13 cellular contexts compared by ENCODE assay signal in the genomic region with DNA sequence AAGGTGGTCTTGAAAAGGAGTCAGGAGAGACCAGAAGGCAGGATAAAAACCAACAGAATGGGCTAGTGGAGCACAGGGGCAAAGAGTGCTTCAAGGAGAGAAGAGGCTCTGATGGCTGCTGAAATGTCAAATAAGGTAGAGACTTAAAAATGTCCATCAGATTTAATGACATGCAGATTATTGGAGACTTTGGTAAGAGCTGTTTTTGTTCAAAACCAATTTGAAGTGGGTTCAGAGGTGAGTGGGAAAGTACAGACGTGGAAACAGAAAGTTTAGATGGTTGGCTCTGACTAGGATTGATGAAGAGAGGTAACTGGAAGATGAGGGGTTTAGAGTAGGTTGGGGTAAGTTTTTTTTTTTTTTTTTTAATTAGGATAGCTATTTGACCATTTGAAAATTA. TPM values are rescaled to one million over a fixed set of nuclear protein-coding genes. Genes with fewer than 3 reads are reported as not detected.
A peak's percentile ranks its signal among the peaks of the same experiment; 100 is the strongest.
DNase-seq lines count a peak whose midpoint lies in the region; ATAC-seq and TF ChIP-seq lines count a peak whose summit lies in the region.
"Had no signal": no experiment of that assay in that cellular context is flagged by ENCODE, and none has a peak within 500 bp of the region (broad histone marks: within the 10 kb centered on the region; RNA-seq: fewer than 3 reads in every experiment).

No MANE protein-coding gene starts in this region.

- H3K9ac ChIP-seq in Karpas-422 (ENCODE audit: low read length): no peak overlapping the region

- peaks cover 23% of the 10 kb centered on the region for H3K79me2 ChIP-seq in Karpas-422 (ENCODE audit: low read length)

- CTCF ChIA-PET in activated CD8-positive, alpha-beta memory T cell treated with anti-CD3 and anti-CD28 coated beads, Interleukin-2, amount 10 ng/mL, durations not matched to agents 7 days and 5 days (lab: Charles Lee): interaction anchor here (1.2 to 1.7 kb wide), 2 partner anchors 11 to 14 kb away, joined by 4 to 5 read pairs; a partner anchor contains a TSS

- no peaks in the 10 kb centered on the region for H3K9me3 Mint-ChIP-seq in activated CD8-positive, alpha-beta memory T cell treated with anti-CD3 and anti-CD28 coated beads, Interleukin-2, amount 10 ng/mL, durations not matched to agents 7 days and 5 days (ENCODE audit: low read depth)
- H3K9me3 Mint-ChIP-seq in stimulated activated naive B cell treated with anti-CD40 and anti-IgM and Interleukin-4, amounts not matched to agents 10 μg/mL and 1 μg/mL and 100 μg/mL, for 72 hours: no peaks in the 10 kb centered on the region
- H3K9me3 Mint-ChIP-seq: brain had no signal

- peak overlapping the region; percentile 80 for H3K27ac ChIP-seq in Karpas-422 (ENCODE audit: low read length)
- peak overlapping the region in 2 of 59 donors; percentile 5 to 14 for H3K27ac ChIP-seq in dorsolateral prefrontal cortex
- H3K27ac ChIP-seq: A549, lower lobe of right lung had no signal

- H3K4me3 Mint-ChIP-seq in activated CD8-positive, alpha-beta memory T cell treated with anti-CD3 and anti-CD28 coated beads, Interleukin-2, amount 10 ng/mL, durations not matched to agents 7 days and 5 days: peak overlapping the region; percentile 22
- H3K4me3 Mint-ChIP-seq in stimulated activated naive B cell treated with anti-CD40 and anti-IgM and Interleukin-4, amounts not matched to agents 10 μg/mL and 1 μg/mL and 100 μg/mL, for 72 hours: no peak overlapping the region
- H3K4me3 Mint-ChIP-seq: brain had no signal

- H3K27me3 Mint-ChIP-seq in activated CD8-positive, alpha-beta memory T cell treated with anti-CD3 and anti-CD28 coated beads, Interleukin-2, amount 10 ng/mL, durations not matched to agents 7 days and 5 days: no peaks in the 10 kb centered on the region
- no peaks in the 10 kb centered on the region for H3K27me3 Mint-ChIP-seq in stimulated activated naive B cell treated with anti-CD40 and anti-IgM and Interleukin-4, amounts not matched to agents 10 μg/mL and 1 μg/mL and 100 μg/mL, for 72 hours
- H3K27me3 Mint-ChIP-seq: brain had no signal

- ATAC-seq in activated CD8-positive, alpha-beta memory T cell treated with anti-CD3 and anti-CD28 coated beads, Interleukin-2, amount 10 ng/mL, durations not matched to agents 7 days and 5 days: peak; percentile 21
- peak; percentile 0 for ATAC-seq in HG02759 (IDR thresholded peaks at IDR 0.05; ENCODE audit: unreplicated experiment)
- no peak for ATAC-seq in stimulated activated naive B cell treated with anti-CD40 and anti-IgM and Interleukin-4, amounts not matched to agents 10 μg/mL and 1 μg/mL and 100 μg/mL, for 72 hours (replicated peaks)
- ATAC-seq: A549 had no signal

- H3K4me2 ChIP-seq in Karpas-422 (ENCODE audit: low read depth, low read length, poor library complexity, severe bottlenecking): no peak overlapping the region
- H3K4me2 ChIP-seq: A549 had no signal

- H3K9me3 ChIP-seq in Karpas-422 (ENCODE audit: low read length): no peaks in the 10 kb centered on the region
- H3K9me3 ChIP-seq: A549, lower lobe of right lung had no signal

- peak overlapping the region; percentile 94 for H3K27ac Mint-ChIP-seq in activated CD8-positive, alpha-beta memory T cell treated with anti-CD3 and anti-CD28 coated beads, Interleukin-2, amount 10 ng/mL, durations not matched to agents 7 days and 5 days
- peak overlapping the region; percentile 21 for H3K27ac Mint-ChIP-seq in stimulated activated naive B cell treated with anti-CD40 and anti-IgM and Interleukin-4, amounts not matched to agents 10 μg/mL and 1 μg/mL and 100 μg/mL, for 72 hours

- H3K36me3 Mint-ChIP-seq in activated CD8-positive, alpha-beta memory T cell treated with anti-CD3 and anti-CD28 coated beads, Interleukin-2, amount 10 ng/mL, durations not matched to agents 7 days and 5 days: peaks cover 58% of the 10 kb centered on the region
- H3K36me3 Mint-ChIP-seq in stimulated activated naive B cell treated with anti-CD40 and anti-IgM and Interleukin-4, amounts not matched to agents 10 μg/mL and 1 μg/mL and 100 μg/mL, for 72 hours: peaks cover 31 to 45% of the 10 kb centered on the region in 2 donors

- H3K4me1 ChIP-seq in Karpas-422 (ENCODE audit: low read length): peaks cover 29% of the 10 kb centered on the region
- H3K4me1 ChIP-seq: A549, lower lobe of right lung had no signal

- peaks cover 53% of the 10 kb centered on the region for H3K4me1 Mint-ChIP-seq in activated CD8-positive, alpha-beta memory T cell treated with anti-CD3 and anti-CD28 coated beads, Interleukin-2, amount 10 ng/mL, durations not matched to agents 7 days and 5 days
- H3K4me1 Mint-ChIP-seq in stimulated activated naive B cell treated with anti-CD40 and anti-IgM and Interleukin-4, amounts not matched to agents 10 μg/mL and 1 μg/mL and 100 μg/mL, for 72 hours: peaks cover 11 to 22% of the 10 kb centered on the region in 2 donors
- H3K4me1 Mint-ChIP-seq: brain had no signal

- no peaks in the 10 kb centered on the region for H3K9me2 ChIP-seq in Karpas-422 (replicated peaks; ENCODE audit: insufficient read depth, low read length)

- H3K4me3 ChIP-seq in Karpas-422 (ENCODE audit: low read length) (no peak overlapping the region), dorsolateral prefrontal cortex (no peak overlapping the region)
- H3K4me3 ChIP-seq: A549, lower lobe of right lung had no signal

- no peaks in the 10 kb centered on the region for H4K20me1 ChIP-seq in Karpas-422 (ENCODE audit: insufficient read depth, low read depth, low read length)

- peaks cover 37% of the 10 kb centered on the region; the same call in 1 of the 2 replicates for H3K36me3 ChIP-seq in Karpas-422 (ENCODE audit: insufficient read depth, low read length)

- DNase-seq in activated CD8-positive, alpha-beta memory T cell treated with anti-CD3 and anti-CD28 coated beads, Interleukin-2, amount 10 ng/mL, durations not matched to agents 7 days and 5 days: no peak
- no peak for DNase-seq in activated CD8-positive, alpha-beta memory T cell treated with anti-CD3 and anti-CD28 coated beads for 24 hours
- no peak for DNase-seq in Karpas-422
- DNase-seq in stimulated activated naive B cell treated with anti-CD40 and anti-IgM and Interleukin-4, amounts not matched to agents 10 μg/mL and 1 μg/mL and 100 μg/mL, for 72 hours: no peak
- no peak for DNase-seq in NCI-H146 (lab: John Stamatoyannopoulos, UW)
- no peak for DNase-seq in dorsolateral prefrontal cortex
- no peak for DNase-seq in NOMO-1 treated with dmso at 0.1 percent for 144 hours (lab: John Stamatoyannopoulos, UW; ENCODE audit: unreplicated experiment)
- DNase-seq: activated CD4-positive, CD25-positive, alpha-beta regulatory T cell; lower lobe of right lung; NK-92 treated with Interleukin-12 subunit alpha and Interleukin-12 subunit beta, amount 100 ng/mL, for 24 hours had no signal

- intact Hi-C loops in dorsolateral prefrontal cortex (cut with DNase I): no loop called here

- TF ChIP-seq CTCF in dorsolateral prefrontal cortex (IDR thresholded peaks at IDR 0.05 in 54 of 56, conservative IDR thresholded peaks at IDR 0.05 in 2 of 56; ENCODE audit: low read depth in 1 of 56, partially characterized antibody in 56 of 56): no peak

- H3K27me3 ChIP-seq in Karpas-422 (ENCODE audit: low read length): no peaks in the 10 kb centered on the region
- no peaks in the 10 kb centered on the region for H3K27me3 ChIP-seq in dorsolateral prefrontal cortex

- no peak overlapping the region for H2AFZ ChIP-seq in Karpas-422 (ENCODE audit: low read length)

RNA-seq across cellular contexts. Expression of a gene that starts 14.1 kb away (rescaled TPM):
- 10 to 100 TPM; 47.7 to 61.2 TPM for total RNA-seq in activated CD8-positive, alpha-beta memory T cell treated with anti-CD3 and anti-CD28 coated beads, Interleukin-2, amount 10 ng/mL, durations not matched to agents 7 days and 5 days
- 64.9 and 121 TPM in 2 replicates for total RNA-seq in Karpas-422 (2014; rRNA removed; shearing (Covaris generic); ENCODE audit: low replicate concordance)
- total RNA-seq in dorsolateral prefrontal cortex: 10 to 100 TPM; 35.6 to 89.0 (median 71.8) TPM

RNA-seq across cellular contexts. Expression of a gene that starts 26.5 kb away (rescaled TPM):
- total RNA-seq in activated CD8-positive, alpha-beta memory T cell treated with anti-CD3 and anti-CD28 coated beads, Interleukin-2, amount 10 ng/mL, durations not matched to agents 7 days and 5 days: under 1 TPM; 0.28 to 0.76 TPM
- total RNA-seq in Karpas-422 (2014; rRNA removed; shearing (Covaris generic); ENCODE audit: low replicate concordance): 4.2 and 4.3 TPM in 2 replicates
- 10 to 100 TPM; 14.6 to 36.6 (median 25.0) TPM for total RNA-seq in dorsolateral prefrontal cortex

Comparison
In these comparisons a context has a peak if more than half of its experiments do, and no peak if none do; other contexts are left out.
1. ATAC-seq: peak in activated CD8-positive, alpha-beta memory T cell treated with anti-CD3 and anti-CD28 coated beads, Interleukin-2, amount 10 ng/mL, durations not matched to agents 7 days and 5 days (single experiment) and HG02759 (single experiment); none in stimulated activated naive B cell treated with anti-CD40 and anti-IgM and Interleukin-4, amounts not matched to agents 10 μg/mL and 1 μg/mL and 100 μg/mL, for 72 hours (0 of 2).